Comparison of ENCODE assay signal across 26 cellular contexts in the genomic region with DNA sequence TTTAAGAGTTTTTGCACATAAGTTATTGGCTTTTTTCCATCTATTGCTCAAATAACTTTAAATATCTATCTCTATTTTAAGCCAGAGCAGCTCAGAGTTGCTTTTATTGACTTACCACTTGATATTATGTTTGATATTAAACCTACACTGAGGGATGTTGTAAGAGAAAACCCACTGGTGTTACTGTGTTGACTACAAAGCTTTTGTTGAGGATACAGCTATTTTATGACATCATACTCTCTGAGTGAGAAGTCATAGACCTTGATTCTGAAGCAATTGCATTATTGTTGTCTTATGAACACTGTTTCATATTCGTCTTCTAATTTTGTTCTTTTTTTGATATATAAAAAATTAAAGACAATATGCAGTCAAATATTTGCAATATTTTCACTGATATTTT.
"Had no signal": no experiment of that assay in that cellular context is flagged by ENCODE, and none has a peak within 500 bp of the region (broad histone marks: within the 10 kb centered on the region; RNA-seq: fewer than 3 reads in every experiment).

No MANE protein-coding gene starts in this region.

- DNase-seq: cortex of kidney; effector memory CD8-positive, alpha-beta T cell; erythroblast; esophagus squamous epithelium; gastrocnemius medialis; head of caudate nucleus; kidney; mammary epithelial cell; mesendoderm; midbrain; naive thymus-derived CD8-positive, alpha-beta T cell; nephron progenitor cell; nucleus accumbens; sigmoid colon; spleen; stimulated activated CD4-positive, alpha-beta T cell treated with anti-CD3 and anti-CD28 coated beads, Interleukin-4, amount 100 ng/mL, for 4 hours; stimulated activated naive CD8-positive, alpha-beta T cell treated with anti-CD3 and anti-CD28 coated beads, Interleukin-15, Interleukin-2, amounts not matched to agents 100 U/mL and 50 U/mL, for 24 hours; substantia nigra; testis; tibial artery had no signal

- H3K4me1 Mint-ChIP-seq: naive thymus-derived CD8-positive, alpha-beta T cell; nephron progenitor cell; stimulated activated memory B cell treated with anti-CD40 and anti-IgM and Interleukin-4, amounts not matched to agents 10 μg/mL and 1 μg/mL and 100 μg/mL, for 72 hours had no signal

- H3K27ac ChIP-seq: esophagus squamous epithelium, gastrocnemius medialis, prostate gland, right atrium auricular region, sigmoid colon, skin epidermis, spleen, testis, tibial artery had no signal

- H3K4me3 ChIP-seq: esophagus squamous epithelium, gastrocnemius medialis, prostate gland, right atrium auricular region, sigmoid colon, skin epidermis, spleen, testis, tibial artery had no signal

- H3K27ac Mint-ChIP-seq: naive thymus-derived CD8-positive, alpha-beta T cell; nephron progenitor cell; stimulated activated memory B cell treated with anti-CD40 and anti-IgM and Interleukin-4, amounts not matched to agents 10 μg/mL and 1 μg/mL and 100 μg/mL, for 72 hours; type B pancreatic cell had no signal

- H3K27me3 ChIP-seq: esophagus squamous epithelium, gastrocnemius medialis, right atrium auricular region, sigmoid colon, spleen, testis, tibial artery had no signal

- H3K4me3 Mint-ChIP-seq: effector memory CD8-positive, alpha-beta T cell; naive thymus-derived CD8-positive, alpha-beta T cell; nephron progenitor cell; stimulated activated memory B cell treated with anti-CD40 and anti-IgM and Interleukin-4, amounts not matched to agents 10 μg/mL and 1 μg/mL and 100 μg/mL, for 72 hours; type B pancreatic cell had no signal

- H3K36me3 ChIP-seq: esophagus squamous epithelium, gastrocnemius medialis, prostate gland, right atrium auricular region, sigmoid colon had no signal

- ATAC-seq: effector memory CD8-positive, alpha-beta T cell; gastrocnemius medialis; left lobe of liver; naive thymus-derived CD8-positive, alpha-beta T cell; stimulated activated memory B cell treated with anti-CD40 and anti-IgM and Interleukin-4, amounts not matched to agents 10 μg/mL and 1 μg/mL and 100 μg/mL, for 72 hours; stimulated activated naive CD8-positive, alpha-beta T cell treated with anti-CD3 and anti-CD28 coated beads, Interleukin-15, Interleukin-2, amounts not matched to agents 100 U/mL and 50 U/mL, for 24 hours had no signal

- H3K36me3 Mint-ChIP-seq: type B pancreatic cell had no signal

- H3K27me3 Mint-ChIP-seq: effector memory CD8-positive, alpha-beta T cell; naive thymus-derived CD8-positive, alpha-beta T cell; stimulated activated memory B cell treated with anti-CD40 and anti-IgM and Interleukin-4, amounts not matched to agents 10 μg/mL and 1 μg/mL and 100 μg/mL, for 72 hours; type B pancreatic cell had no signal

- H3K9me3 ChIP-seq: gastrocnemius medialis, prostate gland, right atrium auricular region, sigmoid colon, testis had no signal

- H3K4me1 ChIP-seq: gastrocnemius medialis, prostate gland, right atrium auricular region, sigmoid colon, spleen, testis, tibial artery had no signal
